ENCODE assay signal across 1 cellular context in the genomic region with DNA sequence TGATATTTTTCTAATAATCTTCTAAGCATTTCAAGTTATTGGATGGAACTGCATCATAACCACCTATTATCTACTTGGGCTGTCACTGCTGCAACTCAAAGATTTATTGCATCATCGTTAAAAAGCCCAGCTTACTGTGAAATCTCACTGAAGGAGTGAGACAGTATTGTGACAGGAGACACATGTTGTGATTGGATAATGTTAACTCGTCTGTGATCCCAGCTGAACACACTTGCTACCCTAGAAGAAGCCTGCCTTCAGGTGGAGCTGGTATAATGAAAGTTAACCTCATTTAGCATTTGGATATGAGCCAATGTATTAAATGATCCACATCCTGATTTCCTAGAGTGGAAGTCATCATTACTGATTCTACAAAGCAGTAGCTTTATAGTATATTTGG.
A peak's percentile ranks its signal among the peaks of the same experiment; 100 is the strongest.
TF ChIP-seq lines count a peak whose summit lies in the region.

No MANE protein-coding gene starts in this region.

TF ChIP-seq in K562, 482 proteins besides CTCF, POLR2A, EP300 and RAD21 (continued from another document and continues in another):
- TF ChIP-seq, protein P1, sequence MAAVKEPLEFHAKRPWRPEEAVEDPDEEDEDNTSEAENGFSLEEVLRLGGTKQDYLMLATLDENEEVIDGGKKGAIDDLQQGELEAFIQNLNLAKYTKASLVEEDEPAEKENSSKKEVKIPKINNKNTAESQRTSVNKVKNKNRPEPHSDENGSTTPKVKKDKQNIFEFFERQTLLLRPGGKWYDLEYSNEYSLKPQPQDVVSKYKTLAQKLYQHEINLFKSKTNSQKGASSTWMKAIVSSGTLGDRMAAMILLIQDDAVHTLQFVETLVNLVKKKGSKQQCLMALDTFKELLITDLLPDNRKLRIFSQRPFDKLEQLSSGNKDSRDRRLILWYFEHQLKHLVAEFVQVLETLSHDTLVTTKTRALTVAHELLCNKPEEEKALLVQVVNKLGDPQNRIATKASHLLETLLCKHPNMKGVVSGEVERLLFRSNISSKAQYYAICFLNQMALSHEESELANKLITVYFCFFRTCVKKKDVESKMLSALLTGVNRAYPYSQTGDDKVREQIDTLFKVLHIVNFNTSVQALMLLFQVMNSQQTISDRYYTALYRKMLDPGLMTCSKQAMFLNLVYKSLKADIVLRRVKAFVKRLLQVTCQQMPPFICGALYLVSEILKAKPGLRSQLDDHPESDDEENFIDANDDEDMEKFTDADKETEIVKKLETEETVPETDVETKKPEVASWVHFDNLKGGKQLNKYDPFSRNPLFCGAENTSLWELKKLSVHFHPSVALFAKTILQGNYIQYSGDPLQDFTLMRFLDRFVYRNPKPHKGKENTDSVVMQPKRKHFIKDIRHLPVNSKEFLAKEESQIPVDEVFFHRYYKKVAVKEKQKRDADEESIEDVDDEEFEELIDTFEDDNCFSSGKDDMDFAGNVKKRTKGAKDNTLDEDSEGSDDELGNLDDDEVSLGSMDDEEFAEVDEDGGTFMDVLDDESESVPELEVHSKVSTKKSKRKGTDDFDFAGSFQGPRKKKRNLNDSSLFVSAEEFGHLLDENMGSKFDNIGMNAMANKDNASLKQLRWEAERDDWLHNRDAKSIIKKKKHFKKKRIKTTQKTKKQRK (IDR thresholded peaks at IDR 0.05; ENCODE audit: borderline replicate concordance, low read depth, low read length), result no peak
- TF ChIP-seq HDAC6 (IDR thresholded peaks at IDR 0.05; ENCODE audit: low read depth, low read length) (no peak), DMBX1 (CRISPR knock-in tag; IDR thresholded peaks at IDR 0.05; ENCODE audit: borderline replicate concordance) (peak; percentile 65; the same call in 1 of the 2 replicates), EWSR1 (IDR thresholded peaks at IDR 0.05; ENCODE audit: borderline replicate concordance, low read depth, partially characterized antibody) (no peak), EHMT2 (IDR thresholded peaks at IDR 0.05) (no peak; the same call in 1 of the 2 replicates), HDAC8 (tag; IDR thresholded peaks at IDR 0.05) (no peak), PYGO2 (tag; IDR thresholded peaks at IDR 0.05) (no peak), ZNF134 (CRISPR knock-in tag; conservative IDR thresholded peaks at IDR 0.05) (no peak), HDAC2 (IDR thresholded peaks at IDR 0.05) (peak; percentile 72), SMAD4 (CRISPR knock-in tag; conservative IDR thresholded peaks at IDR 0.05) (peak; percentile 68), SUPT5H (IDR thresholded peaks at IDR 0.05) (no peak), NCOA6 (IDR thresholded peaks at IDR 0.05) (no peak), NR2F6 (CRISPR knock-in tag; IDR thresholded peaks at IDR 0.05) (no peak), TRIM24 (IDR thresholded peaks at IDR 0.05) (peak; percentile 94 to 95), TGIF2 (CRISPR knock-in tag; IDR thresholded peaks at IDR 0.05) (no peak), HCFC1 (IDR thresholded peaks at IDR 0.05; ENCODE audit: low read depth, low read length) (no peak), ARHGAP35 (IDR thresholded peaks at IDR 0.05; ENCODE audit: partially characterized antibody) (no peak), POLR2AphosphoS5 (IDR thresholded peaks at IDR 0.05; ENCODE audit: control insufficient read depth, insufficient read depth, low read depth, low read length) (no peak), ATF1 (CRISPR knock-in tag; IDR thresholded peaks at IDR 0.05) (no peak), ATF1 (tag; IDR thresholded peaks at IDR 0.05) (peak; percentile 54), HNRNPUL1 (IDR thresholded peaks at IDR 0.05; ENCODE audit: low read length) (no peak)
- TF ChIP-seq, protein P2, sequence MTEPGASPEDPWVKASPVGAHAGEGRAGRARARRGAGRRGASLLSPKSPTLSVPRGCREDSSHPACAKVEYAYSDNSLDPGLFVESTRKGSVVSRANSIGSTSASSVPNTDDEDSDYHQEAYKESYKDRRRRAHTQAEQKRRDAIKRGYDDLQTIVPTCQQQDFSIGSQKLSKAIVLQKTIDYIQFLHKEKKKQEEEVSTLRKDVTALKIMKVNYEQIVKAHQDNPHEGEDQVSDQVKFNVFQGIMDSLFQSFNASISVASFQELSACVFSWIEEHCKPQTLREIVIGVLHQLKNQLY (CRISPR knock-in tag; conservative IDR thresholded peaks at IDR 0.05), result no peak
- TF ChIP-seq, protein P3, sequence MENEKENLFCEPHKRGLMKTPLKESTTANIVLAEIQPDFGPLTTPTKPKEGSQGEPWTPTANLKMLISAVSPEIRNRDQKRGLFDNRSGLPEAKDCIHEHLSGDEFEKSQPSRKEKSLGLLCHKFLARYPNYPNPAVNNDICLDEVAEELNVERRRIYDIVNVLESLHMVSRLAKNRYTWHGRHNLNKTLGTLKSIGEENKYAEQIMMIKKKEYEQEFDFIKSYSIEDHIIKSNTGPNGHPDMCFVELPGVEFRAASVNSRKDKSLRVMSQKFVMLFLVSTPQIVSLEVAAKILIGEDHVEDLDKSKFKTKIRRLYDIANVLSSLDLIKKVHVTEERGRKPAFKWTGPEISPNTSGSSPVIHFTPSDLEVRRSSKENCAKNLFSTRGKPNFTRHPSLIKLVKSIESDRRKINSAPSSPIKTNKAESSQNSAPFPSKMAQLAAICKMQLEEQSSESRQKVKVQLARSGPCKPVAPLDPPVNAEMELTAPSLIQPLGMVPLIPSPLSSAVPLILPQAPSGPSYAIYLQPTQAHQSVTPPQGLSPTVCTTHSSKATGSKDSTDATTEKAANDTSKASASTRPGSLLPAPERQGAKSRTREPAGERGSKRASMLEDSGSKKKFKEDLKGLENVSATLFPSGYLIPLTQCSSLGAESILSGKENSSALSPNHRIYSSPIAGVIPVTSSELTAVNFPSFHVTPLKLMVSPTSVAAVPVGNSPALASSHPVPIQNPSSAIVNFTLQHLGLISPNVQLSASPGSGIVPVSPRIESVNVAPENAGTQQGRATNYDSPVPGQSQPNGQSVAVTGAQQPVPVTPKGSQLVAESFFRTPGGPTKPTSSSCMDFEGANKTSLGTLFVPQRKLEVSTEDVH (IDR thresholded peaks at IDR 0.05; ENCODE audit: low read depth, partially characterized antibody), result peak; percentile 28
- TF ChIP-seq, protein P4, sequence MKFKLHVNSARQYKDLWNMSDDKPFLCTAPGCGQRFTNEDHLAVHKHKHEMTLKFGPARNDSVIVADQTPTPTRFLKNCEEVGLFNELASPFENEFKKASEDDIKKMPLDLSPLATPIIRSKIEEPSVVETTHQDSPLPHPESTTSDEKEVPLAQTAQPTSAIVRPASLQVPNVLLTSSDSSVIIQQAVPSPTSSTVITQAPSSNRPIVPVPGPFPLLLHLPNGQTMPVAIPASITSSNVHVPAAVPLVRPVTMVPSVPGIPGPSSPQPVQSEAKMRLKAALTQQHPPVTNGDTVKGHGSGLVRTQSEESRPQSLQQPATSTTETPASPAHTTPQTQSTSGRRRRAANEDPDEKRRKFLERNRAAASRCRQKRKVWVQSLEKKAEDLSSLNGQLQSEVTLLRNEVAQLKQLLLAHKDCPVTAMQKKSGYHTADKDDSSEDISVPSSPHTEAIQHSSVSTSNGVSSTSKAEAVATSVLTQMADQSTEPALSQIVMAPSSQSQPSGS (CRISPR knock-in tag; IDR thresholded peaks at IDR 0.05), result no peak
- TF ChIP-seq, protein P5, sequence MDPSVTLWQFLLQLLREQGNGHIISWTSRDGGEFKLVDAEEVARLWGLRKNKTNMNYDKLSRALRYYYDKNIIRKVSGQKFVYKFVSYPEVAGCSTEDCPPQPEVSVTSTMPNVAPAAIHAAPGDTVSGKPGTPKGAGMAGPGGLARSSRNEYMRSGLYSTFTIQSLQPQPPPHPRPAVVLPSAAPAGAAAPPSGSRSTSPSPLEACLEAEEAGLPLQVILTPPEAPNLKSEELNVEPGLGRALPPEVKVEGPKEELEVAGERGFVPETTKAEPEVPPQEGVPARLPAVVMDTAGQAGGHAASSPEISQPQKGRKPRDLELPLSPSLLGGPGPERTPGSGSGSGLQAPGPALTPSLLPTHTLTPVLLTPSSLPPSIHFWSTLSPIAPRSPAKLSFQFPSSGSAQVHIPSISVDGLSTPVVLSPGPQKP (CRISPR knock-in tag; IDR thresholded peaks at IDR 0.05), result no peak
- TF ChIP-seq, protein P6, sequence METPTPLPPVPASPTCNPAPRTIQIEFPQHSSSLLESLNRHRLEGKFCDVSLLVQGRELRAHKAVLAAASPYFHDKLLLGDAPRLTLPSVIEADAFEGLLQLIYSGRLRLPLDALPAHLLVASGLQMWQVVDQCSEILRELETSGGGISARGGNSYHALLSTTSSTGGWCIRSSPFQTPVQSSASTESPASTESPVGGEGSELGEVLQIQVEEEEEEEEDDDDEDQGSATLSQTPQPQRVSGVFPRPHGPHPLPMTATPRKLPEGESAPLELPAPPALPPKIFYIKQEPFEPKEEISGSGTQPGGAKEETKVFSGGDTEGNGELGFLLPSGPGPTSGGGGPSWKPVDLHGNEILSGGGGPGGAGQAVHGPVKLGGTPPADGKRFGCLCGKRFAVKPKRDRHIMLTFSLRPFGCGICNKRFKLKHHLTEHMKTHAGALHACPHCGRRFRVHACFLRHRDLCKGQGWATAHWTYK (CRISPR knock-in tag; IDR thresholded peaks at IDR 0.05), result no peak
- TF ChIP-seq, protein P7, sequence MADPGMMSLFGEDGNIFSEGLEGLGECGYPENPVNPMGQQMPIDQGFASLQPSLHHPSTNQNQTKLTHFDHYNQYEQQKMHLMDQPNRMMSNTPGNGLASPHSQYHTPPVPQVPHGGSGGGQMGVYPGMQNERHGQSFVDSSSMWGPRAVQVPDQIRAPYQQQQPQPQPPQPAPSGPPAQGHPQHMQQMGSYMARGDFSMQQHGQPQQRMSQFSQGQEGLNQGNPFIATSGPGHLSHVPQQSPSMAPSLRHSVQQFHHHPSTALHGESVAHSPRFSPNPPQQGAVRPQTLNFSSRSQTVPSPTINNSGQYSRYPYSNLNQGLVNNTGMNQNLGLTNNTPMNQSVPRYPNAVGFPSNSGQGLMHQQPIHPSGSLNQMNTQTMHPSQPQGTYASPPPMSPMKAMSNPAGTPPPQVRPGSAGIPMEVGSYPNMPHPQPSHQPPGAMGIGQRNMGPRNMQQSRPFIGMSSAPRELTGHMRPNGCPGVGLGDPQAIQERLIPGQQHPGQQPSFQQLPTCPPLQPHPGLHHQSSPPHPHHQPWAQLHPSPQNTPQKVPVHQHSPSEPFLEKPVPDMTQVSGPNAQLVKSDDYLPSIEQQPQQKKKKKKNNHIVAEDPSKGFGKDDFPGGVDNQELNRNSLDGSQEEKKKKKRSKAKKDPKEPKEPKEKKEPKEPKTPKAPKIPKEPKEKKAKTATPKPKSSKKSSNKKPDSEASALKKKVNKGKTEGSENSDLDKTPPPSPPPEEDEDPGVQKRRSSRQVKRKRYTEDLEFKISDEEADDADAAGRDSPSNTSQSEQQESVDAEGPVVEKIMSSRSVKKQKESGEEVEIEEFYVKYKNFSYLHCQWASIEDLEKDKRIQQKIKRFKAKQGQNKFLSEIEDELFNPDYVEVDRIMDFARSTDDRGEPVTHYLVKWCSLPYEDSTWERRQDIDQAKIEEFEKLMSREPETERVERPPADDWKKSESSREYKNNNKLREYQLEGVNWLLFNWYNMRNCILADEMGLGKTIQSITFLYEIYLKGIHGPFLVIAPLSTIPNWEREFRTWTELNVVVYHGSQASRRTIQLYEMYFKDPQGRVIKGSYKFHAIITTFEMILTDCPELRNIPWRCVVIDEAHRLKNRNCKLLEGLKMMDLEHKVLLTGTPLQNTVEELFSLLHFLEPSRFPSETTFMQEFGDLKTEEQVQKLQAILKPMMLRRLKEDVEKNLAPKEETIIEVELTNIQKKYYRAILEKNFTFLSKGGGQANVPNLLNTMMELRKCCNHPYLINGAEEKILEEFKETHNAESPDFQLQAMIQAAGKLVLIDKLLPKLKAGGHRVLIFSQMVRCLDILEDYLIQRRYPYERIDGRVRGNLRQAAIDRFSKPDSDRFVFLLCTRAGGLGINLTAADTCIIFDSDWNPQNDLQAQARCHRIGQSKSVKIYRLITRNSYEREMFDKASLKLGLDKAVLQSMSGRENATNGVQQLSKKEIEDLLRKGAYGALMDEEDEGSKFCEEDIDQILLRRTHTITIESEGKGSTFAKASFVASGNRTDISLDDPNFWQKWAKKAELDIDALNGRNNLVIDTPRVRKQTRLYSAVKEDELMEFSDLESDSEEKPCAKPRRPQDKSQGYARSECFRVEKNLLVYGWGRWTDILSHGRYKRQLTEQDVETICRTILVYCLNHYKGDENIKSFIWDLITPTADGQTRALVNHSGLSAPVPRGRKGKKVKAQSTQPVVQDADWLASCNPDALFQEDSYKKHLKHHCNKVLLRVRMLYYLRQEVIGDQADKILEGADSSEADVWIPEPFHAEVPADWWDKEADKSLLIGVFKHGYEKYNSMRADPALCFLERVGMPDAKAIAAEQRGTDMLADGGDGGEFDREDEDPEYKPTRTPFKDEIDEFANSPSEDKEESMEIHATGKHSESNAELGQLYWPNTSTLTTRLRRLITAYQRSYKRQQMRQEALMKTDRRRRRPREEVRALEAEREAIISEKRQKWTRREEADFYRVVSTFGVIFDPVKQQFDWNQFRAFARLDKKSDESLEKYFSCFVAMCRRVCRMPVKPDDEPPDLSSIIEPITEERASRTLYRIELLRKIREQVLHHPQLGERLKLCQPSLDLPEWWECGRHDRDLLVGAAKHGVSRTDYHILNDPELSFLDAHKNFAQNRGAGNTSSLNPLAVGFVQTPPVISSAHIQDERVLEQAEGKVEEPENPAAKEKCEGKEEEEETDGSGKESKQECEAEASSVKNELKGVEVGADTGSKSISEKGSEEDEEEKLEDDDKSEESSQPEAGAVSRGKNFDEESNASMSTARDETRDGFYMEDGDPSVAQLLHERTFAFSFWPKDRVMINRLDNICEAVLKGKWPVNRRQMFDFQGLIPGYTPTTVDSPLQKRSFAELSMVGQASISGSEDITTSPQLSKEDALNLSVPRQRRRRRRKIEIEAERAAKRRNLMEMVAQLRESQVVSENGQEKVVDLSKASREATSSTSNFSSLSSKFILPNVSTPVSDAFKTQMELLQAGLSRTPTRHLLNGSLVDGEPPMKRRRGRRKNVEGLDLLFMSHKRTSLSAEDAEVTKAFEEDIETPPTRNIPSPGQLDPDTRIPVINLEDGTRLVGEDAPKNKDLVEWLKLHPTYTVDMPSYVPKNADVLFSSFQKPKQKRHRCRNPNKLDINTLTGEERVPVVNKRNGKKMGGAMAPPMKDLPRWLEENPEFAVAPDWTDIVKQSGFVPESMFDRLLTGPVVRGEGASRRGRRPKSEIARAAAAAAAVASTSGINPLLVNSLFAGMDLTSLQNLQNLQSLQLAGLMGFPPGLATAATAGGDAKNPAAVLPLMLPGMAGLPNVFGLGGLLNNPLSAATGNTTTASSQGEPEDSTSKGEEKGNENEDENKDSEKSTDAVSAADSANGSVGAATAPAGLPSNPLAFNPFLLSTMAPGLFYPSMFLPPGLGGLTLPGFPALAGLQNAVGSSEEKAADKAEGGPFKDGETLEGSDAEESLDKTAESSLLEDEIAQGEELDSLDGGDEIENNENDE (IDR thresholded peaks at IDR 0.05; ENCODE audit: low read depth, low read length), result no peak
- TF ChIP-seq, protein P8, sequence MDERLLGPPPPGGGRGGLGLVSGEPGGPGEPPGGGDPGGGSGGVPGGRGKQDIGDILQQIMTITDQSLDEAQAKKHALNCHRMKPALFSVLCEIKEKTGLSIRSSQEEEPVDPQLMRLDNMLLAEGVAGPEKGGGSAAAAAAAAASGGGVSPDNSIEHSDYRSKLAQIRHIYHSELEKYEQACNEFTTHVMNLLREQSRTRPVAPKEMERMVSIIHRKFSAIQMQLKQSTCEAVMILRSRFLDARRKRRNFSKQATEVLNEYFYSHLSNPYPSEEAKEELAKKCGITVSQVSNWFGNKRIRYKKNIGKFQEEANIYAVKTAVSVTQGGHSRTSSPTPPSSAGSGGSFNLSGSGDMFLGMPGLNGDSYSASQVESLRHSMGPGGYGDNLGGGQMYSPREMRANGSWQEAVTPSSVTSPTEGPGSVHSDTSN (CRISPR knock-in tag; IDR thresholded peaks at IDR 0.05; ENCODE audit: low read depth), result peak; percentile 68
- TF ChIP-seq, protein P8 (tag; conservative IDR thresholded peaks at IDR 0.05; ENCODE audit: low read depth), result peak; percentile 90
